Comparison of ENCODE assay signal across 1 cellular context in the genomic region with DNA sequence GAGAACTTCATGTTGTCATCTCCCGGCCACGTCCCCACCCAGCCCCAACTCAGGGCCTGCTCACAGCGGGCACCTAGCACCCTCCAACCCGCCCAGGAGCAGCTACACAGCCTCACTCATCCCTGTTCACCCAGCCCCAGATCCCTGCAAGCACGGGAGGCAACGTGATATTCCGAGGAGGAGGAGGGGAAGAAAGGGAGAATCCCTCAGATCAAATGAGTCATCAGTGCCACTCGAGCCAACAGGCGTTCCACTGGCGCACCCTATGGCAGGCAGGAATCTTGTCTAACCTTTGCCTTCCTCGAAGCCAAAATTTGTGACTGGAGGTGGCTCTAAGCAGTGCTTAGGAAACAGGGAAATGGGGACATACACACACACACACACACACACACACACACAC.
TF ChIP-seq lines count a peak whose summit lies in the region.

No MANE protein-coding gene starts in this region.

TF ChIP-seq in HepG2, 621 proteins besides CTCF, POLR2A, EP300 and RAD21:
- TF ChIP-seq SMAD3 (CRISPR knock-in tag; IDR thresholded peaks at IDR 0.05) (no peak), FOSL2 (CRISPR knock-in tag; IDR thresholded peaks at IDR 0.05) (peak; percentile 41; the same call in 1 of the 2 replicates)
